Comparison of ENCODE assay signal across 8 cellular contexts in genomic region chr2:102240640-102241370, GRCh38. TPM values are rescaled to one million over a fixed set of nuclear protein-coding genes. Genes with fewer than 3 reads are reported as not detected.
A peak's percentile ranks its signal among the peaks of the same experiment; 100 is the strongest.
DNase-seq lines count a peak whose midpoint lies in the region; TF ChIP-seq lines count a peak whose summit lies in the region.

No MANE protein-coding gene starts in this region.

- no peak overlapping the region for H2BK15ac ChIP-seq in H9 (ENCODE audit: low read depth, low read length)

- H3K27ac Mint-ChIP-seq in H9 = no peak overlapping the region
- peak overlapping the region; percentile 26 for H3K27ac Mint-ChIP-seq in activated naive CD4-positive, alpha-beta T cell treated with anti-CD3 and anti-CD28 coated beads, Interleukin-2, amount 10 ng/mL, durations not matched to agents 7 days and 5 days

- H3K4me3 Mint-ChIP-seq in H9 = no peak overlapping the region; a peak in 1 of 5 replicates
- no peak overlapping the region for H3K4me3 Mint-ChIP-seq in activated naive CD4-positive, alpha-beta T cell treated with anti-CD3 and anti-CD28 coated beads, Interleukin-2, amount 10 ng/mL, durations not matched to agents 7 days and 5 days

- no peak overlapping the region for H3T11ph ChIP-seq in H9 (ENCODE audit: low read length)

- H3K23me2 ChIP-seq in H9 (ENCODE audit: insufficient read length, low read depth, low read length, poor library complexity, severe bottlenecking) = no peaks in the 10 kb centered on the region

- no peak overlapping the region for H3K4me3 ChIP-seq in SK-N-MC
- no peak overlapping the region for H3K4me3 ChIP-seq in parathyroid adenoma (ENCODE audit: low read depth, low read length)
- no peak overlapping the region for H3K4me3 ChIP-seq in tibial artery

- H3K4me1 ChIP-seq in H9 (ENCODE audit: insufficient read depth, low read length) = no peaks in the 10 kb centered on the region
- H3K4me1 ChIP-seq in parathyroid adenoma = peaks cover 8% of the 10 kb centered on the region
- peaks cover 0 to 19% (median 8%) of the 10 kb centered on the region in 4 donors for H3K4me1 ChIP-seq in tibial artery

- H3K18ac ChIP-seq in H9 (ENCODE audit: insufficient read length, low read depth, low read length) = no peak overlapping the region

- no peaks in the 10 kb centered on the region for H3K36me3 ChIP-seq in SK-N-MC (ENCODE audit: insufficient read depth, low read length)
- no peaks in the 10 kb centered on the region for H3K36me3 ChIP-seq in parathyroid adenoma (ENCODE audit: control insufficient read depth, insufficient read depth, low read length)
- H3K36me3 ChIP-seq in tibial artery = no peaks in the 10 kb centered on the region

- no CpG with 5 or more reads among the region's 22 CpGs for WGBS in H9 (ENCODE audit: extremely low coverage, insufficient read length, low lambda C conversion rate)

- H3K79me2 ChIP-seq in H9 (ENCODE audit: insufficient read depth, low read length) = no peaks in the 10 kb centered on the region
- no peaks in the 10 kb centered on the region for H3K79me2 ChIP-seq in parathyroid adenoma

- H2AFZ ChIP-seq in H9 (ENCODE audit: low read length) = no peak overlapping the region
- peak overlapping the region; percentile 65 for H2AFZ ChIP-seq in parathyroid adenoma

- no peak overlapping the region for H4K91ac ChIP-seq in H9 (ENCODE audit: insufficient read length, low read depth, low read length)

- H3K9ac ChIP-seq in H9 (ENCODE audit: extremely low read depth, insufficient read length, low read length) (no peak overlapping the region), SK-N-MC (ENCODE audit: insufficient read length) (no peak overlapping the region), parathyroid adenoma (no peak overlapping the region)

- H3K79me1 ChIP-seq in H9 (ENCODE audit: insufficient read depth, low read depth, low read length, poor library complexity, severe bottlenecking) = no peaks in the 10 kb centered on the region

- H3K9me3 ChIP-seq in H9 (ENCODE audit: control insufficient read depth, low read depth, low read length) (no peaks in the 10 kb centered on the region), SK-N-MC (ENCODE audit: low read depth, low read length) (no peaks in the 10 kb centered on the region), parathyroid adenoma (ENCODE audit: control insufficient read depth, low read length) (no peaks in the 10 kb centered on the region), tibial artery (no peaks in the 10 kb centered on the region)

- H3K4me2 ChIP-seq in H9 (ENCODE audit: insufficient read depth, insufficient read length, low read length) (no peak overlapping the region), parathyroid adenoma (ENCODE audit: low read length) (no peak overlapping the region)

- no peak overlapping the region for H2BK120ac ChIP-seq in H9 (ENCODE audit: low read depth, low read length, poor library complexity, severe bottlenecking)

- no peak overlapping the region for H4K5ac ChIP-seq in H9 (ENCODE audit: insufficient read length, low read depth, low read length)

- no peak overlapping the region for H3K23ac ChIP-seq in H9 (ENCODE audit: insufficient read length, low read depth, low read length)

- intact Hi-C loops in tibial artery (cut with DNase I; ENCODE audit: low total_unique reads) = loop anchor here (2.0 to 10.0 kb wide), 4 partner anchors 66 to 354 kb away; partner anchors contain the start of gene IL18R1

- H2BK20ac ChIP-seq in H9 (ENCODE audit: low read depth, low read length, poor library complexity, severe bottlenecking) = no peak overlapping the region

- no peaks in the 10 kb centered on the region for H3K9me3 Mint-ChIP-seq in H9
- no peaks in the 10 kb centered on the region for H3K9me3 Mint-ChIP-seq in activated naive CD4-positive, alpha-beta T cell treated with anti-CD3 and anti-CD28 coated beads, Interleukin-2, amount 10 ng/mL, durations not matched to agents 7 days and 5 days

- no peak overlapping the region for H2BK5ac ChIP-seq in H9 (ENCODE audit: insufficient read length, low read length)

- CTCF ChIA-PET in activated naive CD4-positive, alpha-beta T cell treated with anti-CD3 and anti-CD28 coated beads, Interleukin-2, amount 10 ng/mL, durations not matched to agents 7 days and 5 days (lab: Charles Lee) = interaction anchor here (0.5 to 5.0 kb wide), 68 partner anchors 8 to 941 kb away, joined by 3 to 73 read pairs (median 4); partner anchors contain the start of gene IL18R1

- peaks cover under 1% of the 10 kb centered on the region; the same call in 1 of the 2 replicates for H3K27me3 Mint-ChIP-seq in H9 (ENCODE audit: low read depth)
- H3K27me3 Mint-ChIP-seq in activated naive CD4-positive, alpha-beta T cell treated with anti-CD3 and anti-CD28 coated beads, Interleukin-2, amount 10 ng/mL, durations not matched to agents 7 days and 5 days = no peaks in the 10 kb centered on the region

- no peaks in the 10 kb centered on the region for H3K36me3 Mint-ChIP-seq in H9 (ENCODE audit: insufficient read depth in 1 of 3, low read depth in 3 of 3)
- H3K36me3 Mint-ChIP-seq in activated naive CD4-positive, alpha-beta T cell treated with anti-CD3 and anti-CD28 coated beads, Interleukin-2, amount 10 ng/mL, durations not matched to agents 7 days and 5 days = no peaks in the 10 kb centered on the region

- H4K20me1 ChIP-seq in H9 (ENCODE audit: control insufficient read depth, insufficient read depth, insufficient read length) = no peaks in the 10 kb centered on the region

- H3K27me3 ChIP-seq in H9 (ENCODE audit: insufficient read depth, low read length) = no peaks in the 10 kb centered on the region
- H3K27me3 ChIP-seq in parathyroid adenoma (ENCODE audit: control insufficient read depth, insufficient read depth, low read length) = no peaks in the 10 kb centered on the region
- no peaks in the 10 kb centered on the region for H3K27me3 ChIP-seq in tibial artery

- DNase-seq in GF-D8 (lab: John Stamatoyannopoulos, UW) (peak; percentile 86), H9 (peak; percentile 91), M059J (ENCODE audit: low read depth) (peak; percentile 88), SK-N-MC (ENCODE audit: low read depth, low spot score) (peak; percentile 12), glomerular visceral epithelial cell (ENCODE audit: extremely low spot score) (peak; percentile 89), tibial artery (peak; percentile 89 to 94)
- peak; percentile 90 for DNase-seq in activated naive CD4-positive, alpha-beta T cell treated with anti-CD3 and anti-CD28 coated beads, Interleukin-2, amount 10 ng/mL, durations not matched to agents 7 days and 5 days

- no peak overlapping the region for H3K4ac ChIP-seq in H9 (ENCODE audit: low read depth, low read length)

- no peak overlapping the region for H3K14ac ChIP-seq in H9 (ENCODE audit: insufficient read depth, low read length)

- TF ChIP-seq CTCF in H9 (conservative IDR thresholded peaks at IDR 0.05) (peak; percentile 98), parathyroid adenoma (IDR thresholded peaks at IDR 0.05) (peak; percentile 99), tibial artery (IDR thresholded peaks at IDR 0.05) (peak; percentile 97)

- peaks cover 13 to 19% of the 10 kb centered on the region in 2 experiments for H3K4me1 Mint-ChIP-seq in H9
- H3K4me1 Mint-ChIP-seq in activated naive CD4-positive, alpha-beta T cell treated with anti-CD3 and anti-CD28 coated beads, Interleukin-2, amount 10 ng/mL, durations not matched to agents 7 days and 5 days = peaks cover 28% of the 10 kb centered on the region

- no peak overlapping the region for H2AK5ac ChIP-seq in H9 (ENCODE audit: insufficient read length, low read length)

- no peak overlapping the region for H4K8ac ChIP-seq in H9 (replicated peaks; ENCODE audit: insufficient read length, low read depth, low read length)

- H2BK12ac ChIP-seq in H9 (ENCODE audit: insufficient read length, low read depth, low read length) = no peak overlapping the region

- H3K56ac ChIP-seq in H9 (ENCODE audit: insufficient read length, low read depth, low read length) = no peak overlapping the region

- no peak overlapping the region for H3K27ac ChIP-seq in H9 (ENCODE audit: insufficient read length, low read depth, low read length)
- H3K27ac ChIP-seq in SK-N-MC = no peak overlapping the region
- peak overlapping the region; percentile 55 for H3K27ac ChIP-seq in parathyroid adenoma
- peak overlapping the region; percentile 49 to 58 for H3K27ac ChIP-seq in tibial artery

RNA-seq across cellular contexts. Expression of gene IL1RL2, which starts 54.0 kb away (rescaled TPM):
- not detected in 2 replicates for total RNA-seq in H9 (2021)
- not detected in 2 replicates for total RNA-seq in M059J (2014; rRNA removed; shearing (Covaris generic))

Comparison
In these comparisons a context has a peak if more than half of its experiments do, and no peak if none do; other contexts are left out.
1. DNase-seq: peak in every context shown above with its lines; median percentile 92 in tibial artery; 91 in H9; 90 in activated naive CD4-positive, alpha-beta T cell treated with anti-CD3 and anti-CD28 coated beads, Interleukin-2, amount 10 ng/mL, durations not matched to agents 7 days and 5 days; 89 in glomerular visceral epithelial cell; 88 in M059J; 86 in GF-D8; 12 in SK-N-MC.
2. H3K27ac ChIP-seq: peak in parathyroid adenoma (single experiment) and tibial artery (2 of 2); none in H9 (single experiment) and SK-N-MC (single experiment).
3. Peak in every context shown above with its lines, with median percentiles within 50 percentile points of each other: CTCF ChIP-seq.